Comparison of ENCODE assay signal across 8 cellular contexts in the genomic region with DNA sequence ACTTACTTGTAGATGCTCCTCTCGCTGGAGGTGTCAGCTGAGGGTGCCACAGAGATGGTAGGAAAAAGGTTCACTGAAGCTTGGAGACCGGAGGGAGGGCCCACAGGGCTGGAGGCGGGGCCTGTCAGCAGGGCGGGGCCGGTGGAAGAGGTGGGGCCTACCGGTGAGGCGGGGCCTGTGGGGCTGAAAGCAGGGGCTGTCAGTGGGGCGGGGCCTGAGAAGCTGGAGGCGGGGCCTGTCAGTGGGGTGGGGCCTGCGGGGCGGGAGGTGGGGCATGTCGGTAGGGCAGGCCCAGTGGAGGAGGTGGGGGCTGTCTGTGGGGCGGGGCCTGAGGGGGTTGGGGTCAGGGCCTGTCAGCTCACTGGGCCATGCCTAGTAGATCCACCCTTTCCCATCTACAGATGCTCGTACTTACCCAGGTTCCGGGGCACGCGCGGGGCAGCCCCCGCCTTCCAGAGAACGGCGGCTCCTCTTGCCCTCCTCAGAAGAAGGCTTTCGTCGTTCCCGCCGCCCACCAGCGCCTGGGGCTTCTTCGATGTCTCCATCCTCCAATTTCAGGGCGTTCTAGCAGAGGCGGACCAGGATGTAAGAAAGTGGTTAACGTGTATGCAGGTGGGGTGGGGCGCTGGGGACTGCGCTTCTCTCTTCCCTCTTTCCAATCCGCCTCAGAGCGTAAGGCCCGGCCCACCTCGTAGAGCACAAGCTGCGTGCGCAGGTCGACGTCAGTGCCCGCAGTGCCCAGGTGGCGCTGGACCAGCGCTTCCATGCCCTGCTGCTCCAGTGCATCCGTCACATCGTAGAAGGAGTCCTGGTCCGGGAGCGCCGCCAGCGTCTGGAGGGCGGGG. TPM values are rescaled to one million over a fixed set of nuclear protein-coding genes. Genes with fewer than 3 reads are reported as not detected.
DNase-seq lines count a peak whose midpoint lies in the region; TF ChIP-seq lines count a peak whose summit lies in the region.

No MANE protein-coding gene starts in this region.

- intact Hi-C loops in lower leg skin (cut with DNase I; ENCODE audit: low total_unique reads): no loop called here

- no peaks in the 10 kb centered on the region for H3K9me3 ChIP-seq in NT2/D1 (ENCODE audit: insufficient read depth, low read length)

- peak overlapping the region; percentile 2 for H3K9ac ChIP-seq in NT2/D1 (ENCODE audit: insufficient read length, low read depth)

- H3K27me3 Mint-ChIP-seq in activated T-cell treated with anti-CD3 and anti-CD28 coated beads, Interleukin-2, amount 50 U/mL, for 24 hours: no peaks in the 10 kb centered on the region

- 73 to 78% methylated on average over 49 to 50 of the region's 50 CpGs for WGBS in lower leg skin, 2 donors

- TF ChIP-seq CTCF in lower leg skin (IDR thresholded peaks at IDR 0.05): no peak

- H3K4me1 ChIP-seq in NT2/D1 (ENCODE audit: insufficient read depth, insufficient read length): peaks cover 19% of the 10 kb centered on the region

- DNase-seq in NCI-H345 (lab: John Stamatoyannopoulos, UW): peak; percentile 4
- DNase-seq in NCI-H345 treated with DMSO at 0.1 percent for 48 hours (lab: John Stamatoyannopoulos, UW; ENCODE audit: unreplicated experiment): no peak
- DNase-seq in NT2/D1 (ENCODE audit: low read depth, low spot score): peak; percentile 68
- peak; percentile 88 for DNase-seq in activated T-cell treated with anti-CD3 and anti-CD28 coated beads, Interleukin-2, amount 50 U/mL, for 24 hours
- peak; percentile 31 for DNase-seq in fibroblast of the conjunctiva (ENCODE audit: low read depth)
- DNase-seq in stimulated activated CD4-positive, alpha-beta T cell treated with anti-CD3 and anti-CD28 coated beads, Interleukin-1b, Interleukin-23, amount 100 ng/mL, for 48 hours: peak; percentile 88
- no peak for DNase-seq in NCI-H1436 (lab: John Stamatoyannopoulos, UW)
- no peak for DNase-seq in lower leg skin (ENCODE audit: low spot score in 2 of 2)

- H3K36me3 ChIP-seq in NT2/D1 (ENCODE audit: insufficient read depth, insufficient read length, low read length): peaks cover 72% of the 10 kb centered on the region

- no peaks in the 10 kb centered on the region for H3K9me3 Mint-ChIP-seq in activated T-cell treated with anti-CD3 and anti-CD28 coated beads, Interleukin-2, amount 50 U/mL, for 24 hours

- H3K27me3 ChIP-seq in NT2/D1 (ENCODE audit: insufficient read depth, insufficient read length): no peaks in the 10 kb centered on the region

- H3K4me3 Mint-ChIP-seq in activated T-cell treated with anti-CD3 and anti-CD28 coated beads, Interleukin-2, amount 50 U/mL, for 24 hours: peak overlapping the region; percentile 57

- TF ChIP-seq POLR2A in lower leg skin (IDR thresholded peaks at IDR 0.05): no peak

- H3K4me3 ChIP-seq in NT2/D1 (ENCODE audit: insufficient read length, low read depth) (no peak overlapping the region), lower leg skin (ENCODE audit: low read depth, poor library complexity, severe bottlenecking) (no peak overlapping the region)

- H3K36me3 Mint-ChIP-seq in activated T-cell treated with anti-CD3 and anti-CD28 coated beads, Interleukin-2, amount 50 U/mL, for 24 hours (ENCODE audit: low read depth): peaks cover 85% of the 10 kb centered on the region

- H3K4me1 Mint-ChIP-seq in activated T-cell treated with anti-CD3 and anti-CD28 coated beads, Interleukin-2, amount 50 U/mL, for 24 hours (ENCODE audit: low read depth): peaks cover 15% of the 10 kb centered on the region

- peak overlapping the region; percentile 93 for H3K27ac Mint-ChIP-seq in activated T-cell treated with anti-CD3 and anti-CD28 coated beads, Interleukin-2, amount 50 U/mL, for 24 hours

RNA-seq across cellular contexts. Expression of a gene that starts 9.8 kb away (rescaled TPM):
- 10 to 100 TPM; 20.8 to 40.3 (median 31.0) TPM for total RNA-seq in lower leg skin

RNA-seq across cellular contexts. Expression of a gene that starts 10.5 kb away (rescaled TPM):
- 10 to 100 TPM in 1 of 4 donors, 1 to 10 TPM in 3; 6.3 to 15.6 (median 8.4) TPM for total RNA-seq in lower leg skin

RNA-seq across cellular contexts. Expression of a gene that starts 12.0 kb away (rescaled TPM):
- under 1 TPM; 0.04 to 0.83 (median 0.64) TPM for total RNA-seq in lower leg skin

RNA-seq across cellular contexts. Expression of a gene that starts 37.8 kb away (rescaled TPM):
- total RNA-seq in lower leg skin: 10 to 100 TPM; 37.2 to 62.2 (median 51.6) TPM

RNA-seq across cellular contexts. Expression of a gene that starts 42.6 kb away (rescaled TPM):
- total RNA-seq in lower leg skin: 10 to 100 TPM; 16.6 to 28.0 (median 21.2) TPM

Comparison
In these comparisons a context has a peak if more than half of its experiments do, and no peak if none do; other contexts are left out.
1. DNase-seq: peak in NCI-H345 (single experiment), NT2/D1 (single experiment), activated T-cell treated with anti-CD3 and anti-CD28 coated beads, Interleukin-2, amount 50 U/mL, for 24 hours (single experiment), fibroblast of the conjunctiva (single experiment) and stimulated activated CD4-positive, alpha-beta T cell treated with anti-CD3 and anti-CD28 coated beads, Interleukin-1b, Interleukin-23, amount 100 ng/mL, for 48 hours (single experiment); none in NCI-H345 treated with DMSO at 0.1 percent for 48 hours (single experiment), NCI-H1436 (single experiment) and lower leg skin (0 of 2).